In genomic region chr7:98808751-98809460, GRCh38 we compare ENCODE assay signal across 26 cellular contexts.
"Had no signal": no experiment of that assay in that cellular context is flagged by ENCODE, and none has a peak within 500 bp of the region (broad histone marks: within the 10 kb centered on the region; RNA-seq: fewer than 3 reads in every experiment).

No MANE protein-coding gene starts in this region.

- H3K9me3 Mint-ChIP-seq: activated naive CD4-positive, alpha-beta T cell treated with anti-CD3 and anti-CD28 coated beads, Interleukin-2, amount 50 U/mL, for 24 hours; stimulated activated effector memory CD8-positive, alpha-beta T cell treated with anti-CD3 and anti-CD28 coated beads, Interleukin-12 subunit alpha, Interleukin-12 subunit beta, amount 100 ng/mL, for 72 hours had no signal

- H2AFZ ChIP-seq: hepatocyte had no signal

- H3K4me3 Mint-ChIP-seq: activated naive CD4-positive, alpha-beta T cell treated with anti-CD3 and anti-CD28 coated beads, Interleukin-2, amount 50 U/mL, for 24 hours; immature natural killer cell; naive B cell; stimulated activated effector memory CD8-positive, alpha-beta T cell treated with anti-CD3 and anti-CD28 coated beads, Interleukin-12 subunit alpha, Interleukin-12 subunit beta, amount 100 ng/mL, for 72 hours; stimulated activated naive CD8-positive, alpha-beta T cell treated with anti-CD3 and anti-CD28 coated beads, Interleukin-15, amount 100 ng/mL, for 72 hours had no signal

- H3K4me1 ChIP-seq: lower lobe of right lung had no signal

- H3K27ac Mint-ChIP-seq: activated naive CD4-positive, alpha-beta T cell treated with anti-CD3 and anti-CD28 coated beads, Interleukin-2, amount 50 U/mL, for 24 hours; immature natural killer cell; naive B cell; stimulated activated effector memory CD8-positive, alpha-beta T cell treated with anti-CD3 and anti-CD28 coated beads, Interleukin-12 subunit alpha, Interleukin-12 subunit beta, amount 100 ng/mL, for 72 hours; stimulated activated naive CD8-positive, alpha-beta T cell treated with anti-CD3 and anti-CD28 coated beads, Interleukin-15, amount 100 ng/mL, for 72 hours had no signal

- H3K36me3 ChIP-seq: brain microvascular endothelial cell, lower lobe of right lung, tibial artery, WERI-Rb-1 had no signal

- H3K36me3 Mint-ChIP-seq: activated naive CD4-positive, alpha-beta T cell treated with anti-CD3 and anti-CD28 coated beads, Interleukin-2, amount 50 U/mL, for 24 hours; immature natural killer cell had no signal

- H3K79me2 ChIP-seq: hepatocyte had no signal

- DNase-seq: activated CD4-positive, alpha-beta T cell treated with anti-CD3 and anti-CD28 coated beads for 1 hour; activated CD4-positive, alpha-beta T cell treated with anti-CD3 and anti-CD28 coated beads, Interleukin-2, amount 50 U/mL, for 1 hour; activated gamma-delta T cell treated with Interleukin-2 at 50 U/mL for 16 hours; activated T-cell treated with anti-CD3 and anti-CD28 coated beads, Interleukin-2, amount 50 U/mL, for 1 hour; aorta; brain microvascular endothelial cell; caudate nucleus; dermis blood vessel endothelial cell; effector memory CD4-positive, alpha-beta T cell; foreskin melanocyte; immature natural killer cell; lower lobe of right lung; mesendoderm; naive B cell; occipital lobe; small intestine; stimulated activated CD4-positive, alpha-beta T cell treated with anti-CD3 and anti-CD28 coated beads, Interleukin-2, amount 100 ng/mL, for 24 hours; stimulated activated naive CD8-positive, alpha-beta T cell treated with anti-CD3 and anti-CD28 coated beads, Interleukin-15, amount 100 ng/mL, for 72 hours; tibial artery; WERI-Rb-1 had no signal

- H3K4me2 ChIP-seq: hepatocyte had no signal

- ATAC-seq: esophagus mucosa; left lobe of liver; lower lobe of right lung; sciatic nerve; stimulated activated effector memory CD8-positive, alpha-beta T cell treated with anti-CD3 and anti-CD28 coated beads, Interleukin-12 subunit alpha, Interleukin-12 subunit beta, amount 100 ng/mL, for 72 hours; stimulated activated naive CD8-positive, alpha-beta T cell treated with anti-CD3 and anti-CD28 coated beads, Interleukin-15, amount 100 ng/mL, for 72 hours had no signal

- H3K27ac ChIP-seq: brain microvascular endothelial cell, hepatocyte, lower lobe of right lung, WERI-Rb-1 had no signal

- H3K27me3 Mint-ChIP-seq: stimulated activated naive CD8-positive, alpha-beta T cell treated with anti-CD3 and anti-CD28 coated beads, Interleukin-15, amount 100 ng/mL, for 72 hours had no signal

- H3K4me1 Mint-ChIP-seq: activated naive CD4-positive, alpha-beta T cell treated with anti-CD3 and anti-CD28 coated beads, Interleukin-2, amount 50 U/mL, for 24 hours; immature natural killer cell; naive B cell; stimulated activated effector memory CD8-positive, alpha-beta T cell treated with anti-CD3 and anti-CD28 coated beads, Interleukin-12 subunit alpha, Interleukin-12 subunit beta, amount 100 ng/mL, for 72 hours; stimulated activated naive CD8-positive, alpha-beta T cell treated with anti-CD3 and anti-CD28 coated beads, Interleukin-15, amount 100 ng/mL, for 72 hours had no signal

- H3K27me3 ChIP-seq: brain microvascular endothelial cell, hepatocyte, tibial artery had no signal

- H3K4me3 ChIP-seq: hepatocyte, lower lobe of right lung, tibial artery had no signal
